Comparison of ENCODE assay signal across 10 cellular contexts in genomic region chr17:36722903-36723263, GRCh38.
A peak's percentile ranks its signal among the peaks of the same experiment; 100 is the strongest.
DNase-seq lines count a peak whose midpoint lies in the region; ATAC-seq and TF ChIP-seq lines count a peak whose summit lies in the region.
"Had no signal": no experiment of that assay in that cellular context is flagged by ENCODE, and none has a peak within 500 bp of the region (broad histone marks: within the 10 kb centered on the region; RNA-seq: fewer than 3 reads in every experiment).

No MANE protein-coding gene starts in this region.

- ATAC-seq in GM19467 (IDR thresholded peaks at IDR 0.05; ENCODE audit: unreplicated experiment) (no peak), GM21717 (IDR thresholded peaks at IDR 0.05; ENCODE audit: unreplicated experiment) (no peak), HG03342 (IDR thresholded peaks at IDR 0.05; ENCODE audit: unreplicated experiment) (no peak)

- H2AFZ ChIP-seq in OCI-LY1 (ENCODE audit: low read length) (no peak overlapping the region), smooth muscle cell (ENCODE audit: low read depth) (no peak overlapping the region)

- no peaks in the 10 kb centered on the region for H4K20me1 ChIP-seq in OCI-LY1 (ENCODE audit: insufficient read depth, low read length)
- H4K20me1 ChIP-seq in smooth muscle cell (ENCODE audit: low read depth), result no peaks in the 10 kb centered on the region

- no peaks in the 10 kb centered on the region for H3K36me3 Mint-ChIP-seq in T-helper 1 cell treated with Interleukin-12 subunit alpha and Interleukin-12 subunit beta and Interleukin-4 antibody, amounts not matched to agents 30 μg/mL and 1 μg/mL, for 36 hours (ENCODE audit: low read depth)
- no peaks in the 10 kb centered on the region for H3K36me3 Mint-ChIP-seq in endodermal cell (ENCODE audit: low read depth)

- H3K79me2 ChIP-seq in OCI-LY1 (ENCODE audit: insufficient read depth, low read length), result no peaks in the 10 kb centered on the region
- H3K79me2 ChIP-seq in smooth muscle cell (ENCODE audit: low read depth), result no peaks in the 10 kb centered on the region

- DNase-seq in T-helper 1 cell (no peak), endodermal cell (no peak), smooth muscle cell (lab: John Stamatoyannopoulos, UW; ENCODE audit: unreplicated experiment) (no peak)

- peak overlapping the region; percentile 61 for H3K4me3 ChIP-seq in OCI-LY1 (ENCODE audit: low read depth, low read length, poor library complexity, severe bottlenecking)
- H3K4me3 ChIP-seq in endodermal cell (ENCODE audit: low read length), result no peak overlapping the region
- peak overlapping the region; percentile 57 for H3K4me3 ChIP-seq in smooth muscle cell

- TF ChIP-seq CTCF in OCI-LY1 (IDR thresholded peaks at IDR 0.05; ENCODE audit: low read length) (no peak), endodermal cell (conservative IDR thresholded peaks at IDR 0.05) (no peak), smooth muscle cell (IDR thresholded peaks at IDR 0.05; ENCODE audit: borderline replicate concordance, insufficient read depth, poor library complexity, severe bottlenecking) (no peak)

- H3K9me3 Mint-ChIP-seq in T-helper 1 cell treated with Interleukin-12 subunit alpha and Interleukin-12 subunit beta and Interleukin-4 antibody, amounts not matched to agents 30 μg/mL and 1 μg/mL, for 36 hours, result no peaks in the 10 kb centered on the region
- no peaks in the 10 kb centered on the region for H3K9me3 Mint-ChIP-seq in endodermal cell

- H3K4me1 ChIP-seq in OCI-LY1 (ENCODE audit: insufficient read depth, low read length, severe bottlenecking) (peaks cover 21% of the 10 kb centered on the region), endodermal cell (ENCODE audit: control insufficient read depth, insufficient read depth, low read length) (peaks cover 32% of the 10 kb centered on the region), smooth muscle cell (ENCODE audit: low read depth) (peaks cover 27% of the 10 kb centered on the region)

- H3K36me3 ChIP-seq in OCI-LY1 (ENCODE audit: insufficient read depth, low read length), result no peaks in the 10 kb centered on the region
- H3K36me3 ChIP-seq in endodermal cell (ENCODE audit: control insufficient read depth, insufficient read depth, low read length), result no peaks in the 10 kb centered on the region
- H3K36me3 ChIP-seq in smooth muscle cell (ENCODE audit: low read depth), result no peaks in the 10 kb centered on the region
- H3K36me3 ChIP-seq: right atrium auricular region had no signal

- no peaks in the 10 kb centered on the region for H3K9me2 ChIP-seq in OCI-LY1 (ENCODE audit: low read depth, low read length)

- H3K9ac ChIP-seq in OCI-LY1 (ENCODE audit: low read length), result peak overlapping the region; percentile 70; the same call in 1 of the 2 replicates
- no peak overlapping the region for H3K9ac ChIP-seq in endodermal cell (ENCODE audit: extremely low read depth, low read length, poor library complexity, severe bottlenecking)
- no peak overlapping the region for H3K9ac ChIP-seq in smooth muscle cell (ENCODE audit: low read depth)

- H3F3A ChIP-seq in OCI-LY1 (ENCODE audit: insufficient read depth, low read length) (no peaks in the 10 kb centered on the region), smooth muscle cell (ENCODE audit: low read depth) (no peaks in the 10 kb centered on the region)

- peak overlapping the region; percentile 91 for H3K4me2 ChIP-seq in OCI-LY1 (ENCODE audit: low read length)
- peak overlapping the region; percentile 98 for H3K4me2 ChIP-seq in smooth muscle cell

- H3K27me3 ChIP-seq in OCI-LY1 (ENCODE audit: insufficient read depth, low read length) (0 out of 2 replicates have a peak, but pooled peaks cover 4% of the 10 kb centered on the region), endodermal cell (ENCODE audit: control insufficient read depth, insufficient read depth, low read length, poor library complexity, severe bottlenecking) (no peaks in the 10 kb centered on the region), smooth muscle cell (ENCODE audit: low read depth) (no peaks in the 10 kb centered on the region)
- H3K27me3 ChIP-seq: right atrium auricular region had no signal

- H3K27ac ChIP-seq in OCI-LY1 (ENCODE audit: low read depth, low read length, poor library complexity, severe bottlenecking) (no peak overlapping the region), endodermal cell (ENCODE audit: low read depth, low read length) (no peak overlapping the region), smooth muscle cell (ENCODE audit: low read depth) (no peak overlapping the region)
- H3K27ac ChIP-seq: right atrium auricular region had no signal

- H3K4me1 Mint-ChIP-seq in T-helper 1 cell treated with Interleukin-12 subunit alpha and Interleukin-12 subunit beta and Interleukin-4 antibody, amounts not matched to agents 30 μg/mL and 1 μg/mL, for 36 hours (ENCODE audit: low read depth), result peaks cover 39% of the 10 kb centered on the region
- peaks cover 58% of the 10 kb centered on the region for H3K4me1 Mint-ChIP-seq in endodermal cell

- H3K27ac Mint-ChIP-seq in T-helper 1 cell treated with Interleukin-12 subunit alpha and Interleukin-12 subunit beta and Interleukin-4 antibody, amounts not matched to agents 30 μg/mL and 1 μg/mL, for 36 hours, result peak overlapping the region; percentile 91
- no peak overlapping the region for H3K27ac Mint-ChIP-seq in endodermal cell

- peaks cover 5% of the 10 kb centered on the region for H3K27me3 Mint-ChIP-seq in T-helper 1 cell treated with Interleukin-12 subunit alpha and Interleukin-12 subunit beta and Interleukin-4 antibody, amounts not matched to agents 30 μg/mL and 1 μg/mL, for 36 hours (ENCODE audit: low read depth)
- no peaks in the 10 kb centered on the region for H3K27me3 Mint-ChIP-seq in endodermal cell (ENCODE audit: insufficient read depth)

- H3K4me3 Mint-ChIP-seq in T-helper 1 cell treated with Interleukin-12 subunit alpha and Interleukin-12 subunit beta and Interleukin-4 antibody, amounts not matched to agents 30 μg/mL and 1 μg/mL, for 36 hours, result peak overlapping the region; percentile 78
- H3K4me3 Mint-ChIP-seq in endodermal cell, result peak overlapping the region; percentile 51

- H3K9me3 ChIP-seq in OCI-LY1 (ENCODE audit: low read length) (no peaks in the 10 kb centered on the region), endodermal cell (ENCODE audit: control insufficient read depth, low read length) (no peaks in the 10 kb centered on the region), smooth muscle cell (replicated peaks; ENCODE audit: low read depth) (no peaks in the 10 kb centered on the region)
- H3K9me3 ChIP-seq: A549, right atrium auricular region had no signal

- 73 to 86% methylated on average over 1 to 5 of the region's 6 CpGs for WGBS in endodermal cell (ENCODE audit: insufficient coverage in 1 of 2, insufficient read length in 1 of 2), 2 experiments
- WGBS in smooth muscle cell (ENCODE audit: low lambda C conversion rate), result 73% methylated on average over 6 of the region's 6 CpGs
